8 cellular contexts compared by ENCODE assay signal in the genomic region with DNA sequence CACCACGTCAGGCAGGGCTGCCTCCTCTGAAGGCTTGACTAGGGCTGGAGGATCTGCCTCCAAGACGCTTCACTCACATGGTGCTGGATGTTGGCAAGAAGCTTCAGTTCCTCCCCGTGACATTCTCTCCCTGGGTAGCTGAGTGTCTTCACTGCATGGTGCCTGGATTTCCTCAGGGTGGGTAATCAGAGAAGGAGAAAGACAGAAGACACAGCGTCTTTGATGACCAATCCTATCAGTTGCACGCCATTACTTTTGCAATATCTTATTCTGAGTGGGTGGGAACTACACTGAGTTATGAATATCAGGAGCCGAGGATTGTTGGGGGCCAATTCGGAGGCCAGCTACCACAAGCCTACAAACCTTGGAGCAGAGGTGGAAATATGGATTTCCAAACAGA.
"Had no signal": no experiment of that assay in that cellular context is flagged by ENCODE, and none has a peak within 500 bp of the region (broad histone marks: within the 10 kb centered on the region; RNA-seq: fewer than 3 reads in every experiment).

No MANE protein-coding gene starts in this region.

- H3K4me3 ChIP-seq: K562 had no signal

- DNase-seq: IMR-90, KBM-7, KG1 had no signal

- FAIRE-seq: HepG2, HTR-8/SVneo, K562 had no signal

- ATAC-seq: HepG2, K562 had no signal

- H3K27ac ChIP-seq: HL-60, KMS-11 had no signal

- H3K9ac ChIP-seq: KMS-11 had no signal

- H3K4me2 ChIP-seq: KMS-11 had no signal
